ENCODE assay signal across 21 cellular contexts in the genomic region with DNA sequence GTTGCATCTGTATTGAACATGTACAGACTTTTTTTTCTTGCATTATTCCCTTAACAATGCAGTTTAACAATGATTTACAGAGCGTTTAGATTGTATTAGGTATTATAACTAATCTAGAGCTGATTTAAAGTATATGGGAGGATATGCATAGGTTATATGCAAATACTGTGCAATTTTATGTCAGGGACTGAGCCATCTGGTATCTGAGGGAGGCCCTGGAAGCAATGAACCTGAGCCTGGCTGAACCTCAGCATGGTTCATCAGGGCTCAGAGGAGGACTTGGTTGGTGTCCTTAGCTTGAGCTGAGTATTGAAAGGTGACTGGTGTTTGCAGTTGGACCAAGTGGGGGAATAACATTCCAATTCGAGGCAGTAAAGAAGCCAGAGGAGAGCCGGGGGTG. TPM values are rescaled to one million over a fixed set of nuclear protein-coding genes. Genes with fewer than 3 reads are reported as not detected.
A peak's percentile ranks its signal among the peaks of the same experiment; 100 is the strongest.
DNase-seq lines count a peak whose midpoint lies in the region; ATAC-seq and TF ChIP-seq lines count a peak whose summit lies in the region.
"Had no signal": no experiment of that assay in that cellular context is flagged by ENCODE, and none has a peak within 500 bp of the region (broad histone marks: within the 10 kb centered on the region; RNA-seq: fewer than 3 reads in every experiment).

No MANE protein-coding gene starts in this region.

- no peaks in the 10 kb centered on the region for H3K27me3 ChIP-seq in upper lobe of right lung
- H3K27me3 ChIP-seq in CD4-positive, alpha-beta memory T cell (ENCODE audit: insufficient read depth, low read length), result no peaks in the 10 kb centered on the region
- H3K27me3 ChIP-seq: SJSA1 had no signal

- TF ChIP-seq CTCF in endothelial cell (IDR thresholded peaks at IDR 0.05; ENCODE audit: unreplicated experiment) (no peak), upper lobe of right lung (IDR thresholded peaks at IDR 0.05) (no peak)

- peaks cover 22% of the 10 kb centered on the region for H3K36me3 ChIP-seq in upper lobe of right lung
- peaks cover 14% of the 10 kb centered on the region for H3K36me3 ChIP-seq in CD4-positive, alpha-beta memory T cell (ENCODE audit: insufficient read depth, low read length)
- H3K36me3 ChIP-seq: BE2C, SJSA1 had no signal

- peaks cover 24% of the 10 kb centered on the region for H3K36me3 Mint-ChIP-seq in activated naive CD8-positive, alpha-beta T cell treated with anti-CD3 and anti-CD28 coated beads, Interleukin-2, amount 10 ng/mL, durations not matched to agents 7 days and 5 days
- peaks cover 29% of the 10 kb centered on the region for H3K36me3 Mint-ChIP-seq in activated naive CD8-positive, alpha-beta T cell treated with anti-CD3 and anti-CD28 coated beads for 36 hours
- H3K36me3 Mint-ChIP-seq in endothelial cell (ENCODE audit: low read depth, unreplicated experiment), result peaks cover 41% of the 10 kb centered on the region
- H3K36me3 Mint-ChIP-seq in CD4-positive, alpha-beta memory T cell, result peaks cover 44 to 49% of the 10 kb centered on the region in 2 donors

- DNase-seq in activated naive CD8-positive, alpha-beta T cell treated with anti-CD3 and anti-CD28 coated beads, Interleukin-2, amount 10 ng/mL, durations not matched to agents 7 days and 5 days, result no peak
- no peak for DNase-seq in activated naive CD8-positive, alpha-beta T cell treated with anti-CD3 and anti-CD28 coated beads for 36 hours
- DNase-seq in NCI-H526 treated with DMSO at 0.1 percent for 48 hours (lab: John Stamatoyannopoulos, UW) (peak; percentile 23), endothelial cell (ENCODE audit: low spot score) (no peak), upper lobe of right lung (peak; percentile 3), SKM-1 treated with dmso at 0.1 percent for 144 hours (lab: John Stamatoyannopoulos, UW; ENCODE audit: unreplicated experiment) (no peak)
- no peak for DNase-seq in CD4-positive, alpha-beta memory T cell
- DNase-seq: 8988T; BE2C; Calu3; CD8-positive, alpha-beta T cell; EL; KBM-7; MV-4-11; NCI-H1417 treated with DMSO at 0.1 percent for 48 hours; NCI-H187 treated with DMSO at 0.1 percent for 48 hours; NCI-H226; NCI-H524 had no signal

- CTCF ChIA-PET in CD4-positive, alpha-beta memory T cell (lab: Charles Lee; ENCODE audit: partially characterized antibody), result no interaction called here

- peaks cover 20% of the 10 kb centered on the region for H3K4me1 ChIP-seq in upper lobe of right lung
- H3K4me1 ChIP-seq in CD4-positive, alpha-beta memory T cell (ENCODE audit: insufficient read depth, low read length), result peaks cover 23% of the 10 kb centered on the region
- H3K4me1 ChIP-seq: BE2C had no signal

- H3K9me3 ChIP-seq in upper lobe of right lung, result no peaks in the 10 kb centered on the region
- H3K9me3 ChIP-seq in CD4-positive, alpha-beta memory T cell (ENCODE audit: control insufficient read depth in 1 of 2, low read length in 2 of 2), result no peaks in the 10 kb centered on the region
- H3K9me3 ChIP-seq: BE2C, SJSA1 had no signal

- peaks cover 22% of the 10 kb centered on the region for H3K4me1 Mint-ChIP-seq in activated naive CD8-positive, alpha-beta T cell treated with anti-CD3 and anti-CD28 coated beads, Interleukin-2, amount 10 ng/mL, durations not matched to agents 7 days and 5 days
- H3K4me1 Mint-ChIP-seq in activated naive CD8-positive, alpha-beta T cell treated with anti-CD3 and anti-CD28 coated beads for 36 hours, result peaks cover 22% of the 10 kb centered on the region
- peaks cover 37% of the 10 kb centered on the region for H3K4me1 Mint-ChIP-seq in endothelial cell (ENCODE audit: unreplicated experiment)
- H3K4me1 Mint-ChIP-seq in CD4-positive, alpha-beta memory T cell, result peaks cover 17 to 40% (median 19%) of the 10 kb centered on the region in 4 donors

- ATAC-seq in activated naive CD8-positive, alpha-beta T cell treated with anti-CD3 and anti-CD28 coated beads, Interleukin-2, amount 10 ng/mL, durations not matched to agents 7 days and 5 days (ENCODE audit: low read depth), result no peak
- ATAC-seq in upper lobe of right lung (no peak), GM19397 (IDR thresholded peaks at IDR 0.05; ENCODE audit: unreplicated experiment) (no peak)
- ATAC-seq: CD8-positive, alpha-beta T cell; Panc1 had no signal

- H3K9me3 Mint-ChIP-seq in activated naive CD8-positive, alpha-beta T cell treated with anti-CD3 and anti-CD28 coated beads, Interleukin-2, amount 10 ng/mL, durations not matched to agents 7 days and 5 days, result no peaks in the 10 kb centered on the region
- no peaks in the 10 kb centered on the region for H3K9me3 Mint-ChIP-seq in activated naive CD8-positive, alpha-beta T cell treated with anti-CD3 and anti-CD28 coated beads for 36 hours
- no peaks in the 10 kb centered on the region for H3K9me3 Mint-ChIP-seq in endothelial cell (ENCODE audit: unreplicated experiment)
- H3K9me3 Mint-ChIP-seq in CD4-positive, alpha-beta memory T cell, result peaks cover 0 to 1% (median 0%) of the 10 kb centered on the region in 8 donors
- H3K9me3 Mint-ChIP-seq: CD8-positive, alpha-beta T cell had no signal

- peak overlapping the region; percentile 3 for H3K27ac Mint-ChIP-seq in activated naive CD8-positive, alpha-beta T cell treated with anti-CD3 and anti-CD28 coated beads, Interleukin-2, amount 10 ng/mL, durations not matched to agents 7 days and 5 days
- H3K27ac Mint-ChIP-seq in activated naive CD8-positive, alpha-beta T cell treated with anti-CD3 and anti-CD28 coated beads for 36 hours, result no peak overlapping the region
- no peak overlapping the region for H3K27ac Mint-ChIP-seq in endothelial cell (ENCODE audit: unreplicated experiment)
- H3K27ac Mint-ChIP-seq in CD4-positive, alpha-beta memory T cell, result peak overlapping the region in 1 of 7 donors; percentile 84
- H3K27ac Mint-ChIP-seq: CD8-positive, alpha-beta T cell had no signal

- POLR2A ChIA-PET in activated naive CD8-positive, alpha-beta T cell treated with anti-CD3 and anti-CD28 coated beads, Interleukin-2, amount 10 ng/mL, durations not matched to agents 7 days and 5 days (lab: Charles Lee), result no interaction called here
- POLR2A ChIA-PET in CD4-positive, alpha-beta memory T cell (lab: Charles Lee; ENCODE audit: partially characterized antibody), result no interaction called here

- intact Hi-C loops in upper lobe of right lung (cut with DNase I), result no loop called here
- intact Hi-C loops in CD4-positive, alpha-beta memory T cell (cut with micrococcal nuclease), result loop anchor here (10.0 kb wide), 1 partner anchor 1333 kb away; a partner anchor contains a TSS

- no peak overlapping the region for H3K27ac ChIP-seq in upper lobe of right lung
- no peak overlapping the region for H3K27ac ChIP-seq in CD4-positive, alpha-beta memory T cell (ENCODE audit: low read depth, low read length)
- H3K27ac ChIP-seq: SJSA1 had no signal

- H3K4me3 Mint-ChIP-seq in activated naive CD8-positive, alpha-beta T cell treated with anti-CD3 and anti-CD28 coated beads, Interleukin-2, amount 10 ng/mL, durations not matched to agents 7 days and 5 days, result no peak overlapping the region
- no peak overlapping the region for H3K4me3 Mint-ChIP-seq in activated naive CD8-positive, alpha-beta T cell treated with anti-CD3 and anti-CD28 coated beads for 36 hours
- H3K4me3 Mint-ChIP-seq in endothelial cell (ENCODE audit: unreplicated experiment), result peak overlapping the region; percentile 20
- H3K4me3 Mint-ChIP-seq in CD4-positive, alpha-beta memory T cell, result no peak overlapping the region
- H3K4me3 Mint-ChIP-seq: CD8-positive, alpha-beta T cell had no signal

- no peak overlapping the region for H3K4me3 ChIP-seq in upper lobe of right lung
- no peak overlapping the region for H3K4me3 ChIP-seq in CD4-positive, alpha-beta memory T cell (ENCODE audit: low read length in 2 of 2)
- H3K4me3 ChIP-seq: SJSA1 had no signal

- H3K27me3 Mint-ChIP-seq in activated naive CD8-positive, alpha-beta T cell treated with anti-CD3 and anti-CD28 coated beads, Interleukin-2, amount 10 ng/mL, durations not matched to agents 7 days and 5 days, result no peaks in the 10 kb centered on the region
- H3K27me3 Mint-ChIP-seq in activated naive CD8-positive, alpha-beta T cell treated with anti-CD3 and anti-CD28 coated beads for 36 hours, result no peaks in the 10 kb centered on the region
- H3K27me3 Mint-ChIP-seq in endothelial cell (ENCODE audit: unreplicated experiment), result peaks cover 11% of the 10 kb centered on the region
- H3K27me3 Mint-ChIP-seq in CD4-positive, alpha-beta memory T cell, result no peaks in the 10 kb centered on the region

RNA-seq across cellular contexts. Expression of a gene that starts 4.8 kb away (rescaled TPM):
- total RNA-seq in activated naive CD8-positive, alpha-beta T cell treated with anti-CD3 and anti-CD28 coated beads, Interleukin-2, amount 10 ng/mL, durations not matched to agents 7 days and 5 days, result 10 to 100 TPM; 23.5 to 24.5 TPM
- 10 to 100 TPM; 23.3 to 23.9 TPM for total RNA-seq in activated naive CD8-positive, alpha-beta T cell treated with anti-CD3 and anti-CD28 coated beads for 36 hours
- total RNA-seq in endothelial cell (ENCODE audit: unreplicated experiment) (37.6 TPM), upper lobe of right lung (18.2 TPM)
- total RNA-seq in CD4-positive, alpha-beta memory T cell, result 10 to 100 TPM; 18.6 to 19.2 TPM
- polyA plus RNA-seq in CD4-positive, alpha-beta memory T cell, result 10 to 100 TPM; 24.9 to 36.0 TPM

RNA-seq across cellular contexts. Expression of a gene that starts 19.0 kb away (rescaled TPM):
- 100 to 1,000 TPM; 138 to 157 TPM for total RNA-seq in activated naive CD8-positive, alpha-beta T cell treated with anti-CD3 and anti-CD28 coated beads, Interleukin-2, amount 10 ng/mL, durations not matched to agents 7 days and 5 days
- total RNA-seq in activated naive CD8-positive, alpha-beta T cell treated with anti-CD3 and anti-CD28 coated beads for 36 hours, result 100 to 1,000 TPM; 175 to 196 TPM
- total RNA-seq in endothelial cell (ENCODE audit: unreplicated experiment), result 326 TPM
- total RNA-seq in upper lobe of right lung, result 160 TPM
- 10 to 100 TPM; 94.4 to 98.6 TPM for total RNA-seq in CD4-positive, alpha-beta memory T cell
- 100 to 1,000 TPM; 410 to 639 TPM for polyA plus RNA-seq in CD4-positive, alpha-beta memory T cell

RNA-seq across cellular contexts. Expression of a gene that starts 36.9 kb away (rescaled TPM):
- total RNA-seq in activated naive CD8-positive, alpha-beta T cell treated with anti-CD3 and anti-CD28 coated beads, Interleukin-2, amount 10 ng/mL, durations not matched to agents 7 days and 5 days, result not detected
- not detected for total RNA-seq in activated naive CD8-positive, alpha-beta T cell treated with anti-CD3 and anti-CD28 coated beads for 36 hours
- total RNA-seq in endothelial cell (ENCODE audit: unreplicated experiment) (41.0 TPM), upper lobe of right lung (26.2 TPM)
- not detected for total RNA-seq in CD4-positive, alpha-beta memory T cell
- polyA plus RNA-seq in CD4-positive, alpha-beta memory T cell, result not detected
- total RNA-seq: Calu3 had no signal

Comparison
In these comparisons a context has a peak if more than half of its experiments do, and no peak if none do; other contexts are left out.
1. DNase-seq: peak in NCI-H526 treated with DMSO at 0.1 percent for 48 hours (single experiment) and upper lobe of right lung (single experiment); none in activated naive CD8-positive, alpha-beta T cell treated with anti-CD3 and anti-CD28 coated beads, Interleukin-2, amount 10 ng/mL, durations not matched to agents 7 days and 5 days (single experiment), activated naive CD8-positive, alpha-beta T cell treated with anti-CD3 and anti-CD28 coated beads for 36 hours (single experiment), endothelial cell (single experiment), CD4-positive, alpha-beta memory T cell (0 of 5) and SKM-1 treated with dmso at 0.1 percent for 144 hours (single experiment).
2. RNA of a gene that starts 36.9 kb away (total RNA-seq): 41.0 TPM in endothelial cell (single experiment) and 26.2 TPM in upper lobe of right lung (single experiment); not detected in activated naive CD8-positive, alpha-beta T cell treated with anti-CD3 and anti-CD28 coated beads for 36 hours, not detected in activated naive CD8-positive, alpha-beta T cell treated with anti-CD3 and anti-CD28 coated beads, Interleukin-2, amount 10 ng/mL, durations not matched to agents 7 days and 5 days and not detected in CD4-positive, alpha-beta memory T cell; every median in the first group is over 10 times any median in the second.